In the genomic region with DNA sequence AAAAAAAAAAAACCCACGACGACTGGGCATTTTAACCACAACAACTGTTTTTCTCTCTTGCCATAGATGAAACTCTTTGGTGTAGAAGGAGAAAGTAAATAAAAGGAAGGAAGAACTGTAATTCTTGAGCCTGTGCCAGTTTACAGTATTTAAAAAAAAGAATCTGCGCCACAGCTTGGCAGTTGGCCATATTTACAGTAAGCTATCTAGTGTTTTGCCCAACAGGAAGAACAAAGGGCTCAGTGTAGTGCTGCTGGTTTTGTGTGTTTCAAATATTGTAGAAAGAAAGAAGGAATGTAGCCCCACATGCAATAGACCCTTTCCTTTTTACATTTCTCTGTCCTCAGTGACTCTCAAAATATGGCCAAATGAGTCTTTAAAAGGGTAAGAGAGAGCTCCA, we compare ENCODE assay signal across 1 cellular context.
TF ChIP-seq lines count a peak whose summit lies in the region.

No MANE protein-coding gene starts in this region.

TF ChIP-seq in HepG2, 621 proteins besides CTCF, POLR2A, EP300 and RAD21 (continued from another document):
- TF ChIP-seq, protein P1, sequence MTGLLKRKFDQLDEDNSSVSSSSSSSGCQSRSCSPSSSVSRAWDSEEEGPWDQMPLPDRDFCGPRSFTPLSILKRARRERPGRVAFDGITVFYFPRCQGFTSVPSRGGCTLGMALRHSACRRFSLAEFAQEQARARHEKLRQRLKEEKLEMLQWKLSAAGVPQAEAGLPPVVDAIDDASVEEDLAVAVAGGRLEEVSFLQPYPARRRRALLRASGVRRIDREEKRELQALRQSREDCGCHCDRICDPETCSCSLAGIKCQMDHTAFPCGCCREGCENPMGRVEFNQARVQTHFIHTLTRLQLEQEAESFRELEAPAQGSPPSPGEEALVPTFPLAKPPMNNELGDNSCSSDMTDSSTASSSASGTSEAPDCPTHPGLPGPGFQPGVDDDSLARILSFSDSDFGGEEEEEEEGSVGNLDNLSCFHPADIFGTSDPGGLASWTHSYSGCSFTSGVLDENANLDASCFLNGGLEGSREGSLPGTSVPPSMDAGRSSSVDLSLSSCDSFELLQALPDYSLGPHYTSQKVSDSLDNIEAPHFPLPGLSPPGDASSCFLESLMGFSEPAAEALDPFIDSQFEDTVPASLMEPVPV (CRISPR knock-in tag; IDR thresholded peaks at IDR 0.05) = no peak
- TF ChIP-seq GABPA (IDR thresholded peaks at IDR 0.05; ENCODE audit: low read depth, low read length) (no peak), GABPA (CRISPR knock-in tag; IDR thresholded peaks at IDR 0.05; ENCODE audit: low read depth) (peak; percentile 49; the same call in 1 of the 2 replicates), CENPX (CRISPR knock-in tag; IDR thresholded peaks at IDR 0.05) (no peak), ZNF891 (CRISPR knock-in tag; IDR thresholded peaks at IDR 0.05) (no peak), ZNF556 (CRISPR knock-in tag; IDR thresholded peaks at IDR 0.05; ENCODE audit: borderline replicate concordance) (peak; percentile 32; the same call in 1 of the 2 replicates), ASH2L (IDR thresholded peaks at IDR 0.05; ENCODE audit: insufficient read length, low read depth, low read length) (peak; percentile 32), SMC3 (IDR thresholded peaks at IDR 0.05; ENCODE audit: low read length) (no peak), ZNF775 (CRISPR knock-in tag; IDR thresholded peaks at IDR 0.05; ENCODE audit: borderline replicate concordance) (no peak), CEBPG (CRISPR knock-in tag; IDR thresholded peaks at IDR 0.05) (peak; percentile 50), ZNF773 (CRISPR knock-in tag; IDR thresholded peaks at IDR 0.05; ENCODE audit: borderline replicate concordance) (no peak), ZIK1 (CRISPR knock-in tag; IDR thresholded peaks at IDR 0.05; ENCODE audit: borderline replicate concordance, low read depth) (no peak), SP1 (IDR thresholded peaks at IDR 0.05) (no peak), SP1 (CRISPR knock-in tag; IDR thresholded peaks at IDR 0.05) (no peak), HOXD1 (CRISPR knock-in tag; IDR thresholded peaks at IDR 0.05) (no peak), HNF4A (CRISPR knock-in tag; IDR thresholded peaks at IDR 0.05) (no peak), RARA (CRISPR knock-in tag; IDR thresholded peaks at IDR 0.05) (no peak; the same call in 1 of the 2 replicates), ZNF768 (CRISPR knock-in tag; IDR thresholded peaks at IDR 0.05) (no peak), RNF2 (conservative IDR thresholded peaks at IDR 0.05; ENCODE audit: low read depth) (no peak), PPARG (CRISPR knock-in tag; conservative IDR thresholded peaks at IDR 0.05) (no peak), KAT2B (IDR thresholded peaks at IDR 0.05; ENCODE audit: borderline replicate concordance, low read depth, low read length) (no peak), CBX5 (CRISPR knock-in tag; IDR thresholded peaks at IDR 0.05; ENCODE audit: borderline replicate concordance) (no peak), ZNF263 (CRISPR knock-in tag; IDR thresholded peaks at IDR 0.05) (no peak), ZNF251 (CRISPR knock-in tag; IDR thresholded peaks at IDR 0.05) (no peak), TAF1 (CRISPR knock-in tag; IDR thresholded peaks at IDR 0.05) (no peak), GPN1 (CRISPR knock-in tag; IDR thresholded peaks at IDR 0.05; ENCODE audit: borderline replicate concordance) (no peak), GATAD2A (CRISPR knock-in tag; IDR thresholded peaks at IDR 0.05) (peak; percentile 92), HOXA3 (CRISPR knock-in tag; IDR thresholded peaks at IDR 0.05) (no peak), SIN3A (IDR thresholded peaks at IDR 0.05; ENCODE audit: borderline replicate concordance, low read depth, low read length) (no peak), TBX2 (CRISPR knock-in tag; IDR thresholded peaks at IDR 0.05; ENCODE audit: borderline replicate concordance) (no peak)
- TF ChIP-seq, protein P2, sequence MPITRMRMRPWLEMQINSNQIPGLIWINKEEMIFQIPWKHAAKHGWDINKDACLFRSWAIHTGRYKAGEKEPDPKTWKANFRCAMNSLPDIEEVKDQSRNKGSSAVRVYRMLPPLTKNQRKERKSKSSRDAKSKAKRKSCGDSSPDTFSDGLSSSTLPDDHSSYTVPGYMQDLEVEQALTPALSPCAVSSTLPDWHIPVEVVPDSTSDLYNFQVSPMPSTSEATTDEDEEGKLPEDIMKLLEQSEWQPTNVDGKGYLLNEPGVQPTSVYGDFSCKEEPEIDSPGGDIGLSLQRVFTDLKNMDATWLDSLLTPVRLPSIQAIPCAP (CRISPR knock-in tag; IDR thresholded peaks at IDR 0.05; ENCODE audit: low read depth) = no peak
- TF ChIP-seq, protein P3, sequence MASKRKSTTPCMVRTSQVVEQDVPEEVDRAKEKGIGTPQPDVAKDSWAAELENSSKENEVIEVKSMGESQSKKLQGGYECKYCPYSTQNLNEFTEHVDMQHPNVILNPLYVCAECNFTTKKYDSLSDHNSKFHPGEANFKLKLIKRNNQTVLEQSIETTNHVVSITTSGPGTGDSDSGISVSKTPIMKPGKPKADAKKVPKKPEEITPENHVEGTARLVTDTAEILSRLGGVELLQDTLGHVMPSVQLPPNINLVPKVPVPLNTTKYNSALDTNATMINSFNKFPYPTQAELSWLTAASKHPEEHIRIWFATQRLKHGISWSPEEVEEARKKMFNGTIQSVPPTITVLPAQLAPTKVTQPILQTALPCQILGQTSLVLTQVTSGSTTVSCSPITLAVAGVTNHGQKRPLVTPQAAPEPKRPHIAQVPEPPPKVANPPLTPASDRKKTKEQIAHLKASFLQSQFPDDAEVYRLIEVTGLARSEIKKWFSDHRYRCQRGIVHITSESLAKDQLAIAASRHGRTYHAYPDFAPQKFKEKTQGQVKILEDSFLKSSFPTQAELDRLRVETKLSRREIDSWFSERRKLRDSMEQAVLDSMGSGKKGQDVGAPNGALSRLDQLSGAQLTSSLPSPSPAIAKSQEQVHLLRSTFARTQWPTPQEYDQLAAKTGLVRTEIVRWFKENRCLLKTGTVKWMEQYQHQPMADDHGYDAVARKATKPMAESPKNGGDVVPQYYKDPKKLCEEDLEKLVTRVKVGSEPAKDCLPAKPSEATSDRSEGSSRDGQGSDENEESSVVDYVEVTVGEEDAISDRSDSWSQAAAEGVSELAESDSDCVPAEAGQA (IDR thresholded peaks at IDR 0.05; ENCODE audit: low read depth) = no peak
- TF ChIP-seq, protein P3 (CRISPR knock-in tag; IDR thresholded peaks at IDR 0.05; ENCODE audit: borderline replicate concordance) = no peak
- TF ChIP-seq, protein P4, sequence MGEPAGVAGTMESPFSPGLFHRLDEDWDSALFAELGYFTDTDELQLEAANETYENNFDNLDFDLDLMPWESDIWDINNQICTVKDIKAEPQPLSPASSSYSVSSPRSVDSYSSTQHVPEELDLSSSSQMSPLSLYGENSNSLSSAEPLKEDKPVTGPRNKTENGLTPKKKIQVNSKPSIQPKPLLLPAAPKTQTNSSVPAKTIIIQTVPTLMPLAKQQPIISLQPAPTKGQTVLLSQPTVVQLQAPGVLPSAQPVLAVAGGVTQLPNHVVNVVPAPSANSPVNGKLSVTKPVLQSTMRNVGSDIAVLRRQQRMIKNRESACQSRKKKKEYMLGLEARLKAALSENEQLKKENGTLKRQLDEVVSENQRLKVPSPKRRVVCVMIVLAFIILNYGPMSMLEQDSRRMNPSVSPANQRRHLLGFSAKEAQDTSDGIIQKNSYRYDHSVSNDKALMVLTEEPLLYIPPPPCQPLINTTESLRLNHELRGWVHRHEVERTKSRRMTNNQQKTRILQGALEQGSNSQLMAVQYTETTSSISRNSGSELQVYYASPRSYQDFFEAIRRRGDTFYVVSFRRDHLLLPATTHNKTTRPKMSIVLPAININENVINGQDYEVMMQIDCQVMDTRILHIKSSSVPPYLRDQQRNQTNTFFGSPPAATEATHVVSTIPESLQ (CRISPR knock-in tag; conservative IDR thresholded peaks at IDR 0.05) = no peak
- TF ChIP-seq, protein P5, sequence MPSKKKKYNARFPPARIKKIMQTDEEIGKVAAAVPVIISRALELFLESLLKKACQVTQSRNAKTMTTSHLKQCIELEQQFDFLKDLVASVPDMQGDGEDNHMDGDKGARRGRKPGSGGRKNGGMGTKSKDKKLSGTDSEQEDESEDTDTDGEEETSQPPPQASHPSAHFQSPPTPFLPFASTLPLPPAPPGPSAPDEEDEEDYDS (CRISPR knock-in tag; IDR thresholded peaks at IDR 0.05) = 0 out of 2 replicates have a peak, but pooled peaks have one; percentile 20
- TF ChIP-seq, protein P6, sequence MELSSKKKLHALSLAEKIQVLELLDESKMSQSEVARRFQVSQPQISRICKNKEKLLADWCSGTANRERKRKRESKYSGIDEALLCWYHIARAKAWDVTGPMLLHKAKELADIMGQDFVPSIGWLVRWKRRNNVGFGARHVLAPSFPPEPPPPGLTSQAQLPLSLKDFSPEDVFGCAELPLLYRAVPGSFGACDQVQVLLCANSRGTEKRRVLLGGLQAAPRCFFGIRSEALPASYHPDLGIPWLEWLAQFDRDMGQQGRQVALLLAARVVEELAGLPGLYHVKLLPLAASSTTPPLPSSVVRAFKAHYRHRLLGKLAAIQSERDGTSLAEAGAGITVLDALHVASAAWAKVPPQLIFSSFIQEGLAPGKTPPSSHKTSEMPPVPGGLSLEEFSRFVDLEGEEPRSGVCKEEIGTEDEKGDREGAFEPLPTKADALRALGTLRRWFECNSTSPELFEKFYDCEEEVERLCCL (CRISPR knock-in tag; IDR thresholded peaks at IDR 0.05; ENCODE audit: borderline replicate concordance) = no peak
- TF ChIP-seq, protein P7, sequence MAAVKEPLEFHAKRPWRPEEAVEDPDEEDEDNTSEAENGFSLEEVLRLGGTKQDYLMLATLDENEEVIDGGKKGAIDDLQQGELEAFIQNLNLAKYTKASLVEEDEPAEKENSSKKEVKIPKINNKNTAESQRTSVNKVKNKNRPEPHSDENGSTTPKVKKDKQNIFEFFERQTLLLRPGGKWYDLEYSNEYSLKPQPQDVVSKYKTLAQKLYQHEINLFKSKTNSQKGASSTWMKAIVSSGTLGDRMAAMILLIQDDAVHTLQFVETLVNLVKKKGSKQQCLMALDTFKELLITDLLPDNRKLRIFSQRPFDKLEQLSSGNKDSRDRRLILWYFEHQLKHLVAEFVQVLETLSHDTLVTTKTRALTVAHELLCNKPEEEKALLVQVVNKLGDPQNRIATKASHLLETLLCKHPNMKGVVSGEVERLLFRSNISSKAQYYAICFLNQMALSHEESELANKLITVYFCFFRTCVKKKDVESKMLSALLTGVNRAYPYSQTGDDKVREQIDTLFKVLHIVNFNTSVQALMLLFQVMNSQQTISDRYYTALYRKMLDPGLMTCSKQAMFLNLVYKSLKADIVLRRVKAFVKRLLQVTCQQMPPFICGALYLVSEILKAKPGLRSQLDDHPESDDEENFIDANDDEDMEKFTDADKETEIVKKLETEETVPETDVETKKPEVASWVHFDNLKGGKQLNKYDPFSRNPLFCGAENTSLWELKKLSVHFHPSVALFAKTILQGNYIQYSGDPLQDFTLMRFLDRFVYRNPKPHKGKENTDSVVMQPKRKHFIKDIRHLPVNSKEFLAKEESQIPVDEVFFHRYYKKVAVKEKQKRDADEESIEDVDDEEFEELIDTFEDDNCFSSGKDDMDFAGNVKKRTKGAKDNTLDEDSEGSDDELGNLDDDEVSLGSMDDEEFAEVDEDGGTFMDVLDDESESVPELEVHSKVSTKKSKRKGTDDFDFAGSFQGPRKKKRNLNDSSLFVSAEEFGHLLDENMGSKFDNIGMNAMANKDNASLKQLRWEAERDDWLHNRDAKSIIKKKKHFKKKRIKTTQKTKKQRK (IDR thresholded peaks at IDR 0.05; ENCODE audit: low read length) = no peak
- TF ChIP-seq, protein P8, sequence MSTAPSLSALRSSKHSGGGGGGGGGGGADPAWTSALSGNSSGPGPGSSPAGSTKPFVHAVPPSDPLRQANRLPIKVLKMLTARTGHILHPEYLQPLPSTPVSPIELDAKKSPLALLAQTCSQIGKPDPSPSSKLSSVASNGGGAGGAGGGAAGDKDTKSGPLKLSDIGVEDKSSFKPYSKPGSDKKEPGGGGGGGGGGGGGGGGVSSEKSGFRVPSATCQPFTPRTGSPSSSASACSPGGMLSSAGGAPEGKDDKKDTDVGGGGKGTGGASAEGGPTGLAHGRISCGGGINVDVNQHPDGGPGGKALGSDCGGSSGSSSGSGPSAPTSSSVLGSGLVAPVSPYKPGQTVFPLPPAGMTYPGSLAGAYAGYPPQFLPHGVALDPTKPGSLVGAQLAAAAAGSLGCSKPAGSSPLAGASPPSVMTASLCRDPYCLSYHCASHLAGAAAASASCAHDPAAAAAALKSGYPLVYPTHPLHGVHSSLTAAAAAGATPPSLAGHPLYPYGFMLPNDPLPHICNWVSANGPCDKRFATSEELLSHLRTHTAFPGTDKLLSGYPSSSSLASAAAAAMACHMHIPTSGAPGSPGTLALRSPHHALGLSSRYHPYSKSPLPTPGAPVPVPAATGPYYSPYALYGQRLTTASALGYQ (CRISPR knock-in tag; IDR thresholded peaks at IDR 0.05) = no peak
- TF ChIP-seq, protein P9, sequence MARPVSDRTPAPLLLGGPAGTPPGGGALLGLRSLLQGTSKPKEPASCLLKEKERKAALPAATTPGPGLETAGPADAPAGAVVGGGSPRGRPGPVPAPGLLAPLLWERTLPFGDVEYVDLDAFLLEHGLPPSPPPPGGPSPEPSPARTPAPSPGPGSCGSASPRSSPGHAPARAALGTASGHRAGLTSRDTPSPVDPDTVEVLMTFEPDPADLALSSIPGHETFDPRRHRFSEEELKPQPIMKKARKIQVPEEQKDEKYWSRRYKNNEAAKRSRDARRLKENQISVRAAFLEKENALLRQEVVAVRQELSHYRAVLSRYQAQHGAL (CRISPR knock-in tag; IDR thresholded peaks at IDR 0.05; ENCODE audit: not compliant biosample characterization) = no peak
